28 cellular contexts compared by ENCODE assay signal in genomic region chr6:118696262-118696661, GRCh38.
"Had no signal": no experiment of that assay in that cellular context is flagged by ENCODE, and none has a peak within 500 bp of the region (broad histone marks: within the 10 kb centered on the region; RNA-seq: fewer than 3 reads in every experiment).

No MANE protein-coding gene starts in this region.

- H3K4me1 Mint-ChIP-seq: brain, nephron progenitor cell had no signal

- ATAC-seq: activated CD8-positive, alpha-beta memory T cell treated with anti-CD3 and anti-CD28 coated beads, Interleukin-2, amount 10 ng/mL, durations not matched to agents 7 days and 5 days; activated CD8-positive, alpha-beta T cell treated with anti-CD3 and anti-CD28 coated beads, Interleukin-2, amount 10 ng/mL, durations not matched to agents 7 days and 5 days; activated naive CD4-positive, alpha-beta T cell treated with anti-CD3 and anti-CD28 coated beads, Interleukin-2, amount 50 U/mL, for 72 hours; gastroesophageal sphincter; mucosa of descending colon; stimulated activated naive CD8-positive, alpha-beta T cell treated with anti-CD3 and anti-CD28 coated beads, Interleukin-15, Interleukin-2, amounts not matched to agents 100 U/mL and 50 U/mL, for 24 hours had no signal

- H3K4me1 ChIP-seq: adrenal gland, gastroesophageal sphincter, left ventricle myocardium inferior, right atrium auricular region, testis, transverse colon had no signal

- DNase-seq: activated B cell treated with CpG ODN at 0.5 μM for 24 hours; activated CD8-positive, alpha-beta memory T cell treated with anti-CD3 and anti-CD28 coated beads, Interleukin-2, amount 10 ng/mL, durations not matched to agents 7 days and 5 days; activated CD8-positive, alpha-beta T cell treated with anti-CD3 and anti-CD28 coated beads, Interleukin-2, amount 10 ng/mL, durations not matched to agents 7 days and 5 days; activated effector memory CD4-positive, alpha-beta T cell treated with anti-CD3 and anti-CD28 coated beads, Interleukin-2, amount 50 U/mL, for 16 hours; adrenal gland; aorta; dorsolateral prefrontal cortex; effector memory CD4-positive, alpha-beta T cell; islet precursor cell; left ventricle myocardium inferior; mucosa of descending colon; nephron progenitor cell; spleen; stimulated activated CD4-positive, alpha-beta T cell treated with anti-CD3 and anti-CD28 coated beads, Interleukin-2, amount 100 ng/mL, for 48 hours; stimulated activated naive CD8-positive, alpha-beta T cell treated with anti-CD3 and anti-CD28 coated beads, Interleukin-15, Interleukin-2, amounts not matched to agents 100 U/mL and 50 U/mL, for 24 hours; T-helper 1 cell; testis; transverse colon had no signal

- H3K27ac Mint-ChIP-seq: activated B cell treated with CpG ODN at 0.5 μM for 24 hours; activated CD8-positive, alpha-beta memory T cell treated with anti-CD3 and anti-CD28 coated beads, Interleukin-2, amount 10 ng/mL, durations not matched to agents 7 days and 5 days; activated CD8-positive, alpha-beta T cell treated with anti-CD3 and anti-CD28 coated beads, Interleukin-2, amount 10 ng/mL, durations not matched to agents 7 days and 5 days; activated naive CD4-positive, alpha-beta T cell treated with anti-CD3 and anti-CD28 coated beads, Interleukin-2, amount 50 U/mL, for 72 hours; brain; nephron progenitor cell; T-helper 2 cell treated with Interferon-gamma antibody and Interleukin-4, amounts not matched to agents 5 μg/mL and 100 μg/mL, for 36 hours had no signal

- H3K36me3 ChIP-seq: adrenal gland, cardiac muscle cell, gastroesophageal sphincter, left ventricle myocardium inferior, right atrium auricular region, transverse colon had no signal

- H3K9me3 Mint-ChIP-seq: activated B cell treated with CpG ODN at 0.5 μM for 24 hours, nephron progenitor cell had no signal

- H3K4me3 ChIP-seq: adrenal gland, cardiac muscle cell, coronary artery, dorsolateral prefrontal cortex, gastroesophageal sphincter, hepatocyte, left ventricle myocardium inferior, lung, mucosa of descending colon, right atrium auricular region, spleen, testis, transverse colon had no signal

- H3K27me3 Mint-ChIP-seq: activated B cell treated with CpG ODN at 0.5 μM for 24 hours; activated CD8-positive, alpha-beta memory T cell treated with anti-CD3 and anti-CD28 coated beads, Interleukin-2, amount 10 ng/mL, durations not matched to agents 7 days and 5 days; brain had no signal

- H3K36me3 Mint-ChIP-seq: brain had no signal

- H3K9me3 ChIP-seq: adrenal gland, gastroesophageal sphincter, mucosa of descending colon, right atrium auricular region, testis, transverse colon had no signal

- H3K27ac ChIP-seq: adrenal gland, cardiac muscle cell, coronary artery, dorsolateral prefrontal cortex, gastroesophageal sphincter, hepatocyte, left ventricle myocardium inferior, parathyroid adenoma, right atrium auricular region, spleen, testis, transverse colon had no signal

- H3K27me3 ChIP-seq: adrenal gland, cardiac muscle cell, dorsolateral prefrontal cortex, gastroesophageal sphincter, hepatocyte, right atrium auricular region, spleen, testis, transverse colon had no signal

- H3K4me3 Mint-ChIP-seq: activated B cell treated with CpG ODN at 0.5 μM for 24 hours; activated CD8-positive, alpha-beta memory T cell treated with anti-CD3 and anti-CD28 coated beads, Interleukin-2, amount 10 ng/mL, durations not matched to agents 7 days and 5 days; activated CD8-positive, alpha-beta T cell treated with anti-CD3 and anti-CD28 coated beads, Interleukin-2, amount 10 ng/mL, durations not matched to agents 7 days and 5 days; brain; nephron progenitor cell; T-helper 2 cell treated with Interferon-gamma antibody and Interleukin-4, amounts not matched to agents 5 μg/mL and 100 μg/mL, for 36 hours had no signal
